Comparison of ENCODE assay signal across 10 cellular contexts in the genomic region with DNA sequence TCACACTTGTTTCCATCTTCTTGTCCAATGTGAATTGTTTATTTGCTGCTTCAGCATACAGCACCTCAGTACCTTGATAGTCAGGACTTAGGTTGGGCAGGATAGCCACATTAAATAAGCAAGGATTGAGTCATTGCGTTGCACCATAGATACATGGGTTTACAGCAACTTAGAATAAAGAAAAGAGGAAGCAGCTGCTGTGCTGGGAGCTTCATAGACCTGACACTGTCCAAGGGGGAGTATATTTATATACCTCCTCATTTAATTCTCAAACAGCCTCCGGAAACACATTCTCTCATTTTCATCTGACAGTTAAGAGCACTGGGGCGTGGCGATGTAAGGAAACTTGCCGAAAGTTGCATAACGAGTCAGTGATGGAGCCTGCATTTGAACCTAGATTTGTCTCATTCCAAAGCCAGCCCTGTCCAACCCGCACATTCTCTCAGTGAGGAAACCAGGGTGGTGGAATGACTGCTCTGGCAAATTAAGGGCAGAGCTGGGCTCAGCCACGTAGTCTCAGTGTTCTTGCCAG. TPM values are rescaled to one million over a fixed set of nuclear protein-coding genes. Genes with fewer than 3 reads are reported as not detected.
A peak's percentile ranks its signal among the peaks of the same experiment; 100 is the strongest.
DNase-seq lines count a peak whose midpoint lies in the region; ATAC-seq, FAIRE-seq and TF ChIP-seq lines count a peak whose summit lies in the region.
"Had no signal": no experiment of that assay in that cellular context is flagged by ENCODE, and none has a peak within 500 bp of the region (broad histone marks: within the 10 kb centered on the region; RNA-seq: fewer than 3 reads in every experiment).

No MANE protein-coding gene starts in this region.

- no peak for TF ChIP-seq EP300 in esophagus muscularis mucosa (IDR thresholded peaks at IDR 0.05)

- TF ChIP-seq CTCF in Loucy (conservative IDR thresholded peaks at IDR 0.05; ENCODE audit: low read length) = no peak
- TF ChIP-seq CTCF in Caco-2 (IDR thresholded peaks at IDR 0.05; ENCODE audit: insufficient read depth in 1 of 2, low read depth in 1 of 2, low read length in 1 of 2, severe bottlenecking in 1 of 2, unreplicated experiment in 1 of 2) = no peak
- TF ChIP-seq CTCF in esophagus muscularis mucosa (IDR thresholded peaks at IDR 0.05) = no peak

- CTCF ChIA-PET in Caco-2 (lab: Charles Lee) = no interaction called here

- H3K36me3 Mint-ChIP-seq in activated T-helper 1 cell treated with anti-CD3 and anti-CD28 coated beads, Interleukin-12 subunit alpha, Interleukin-12 subunit beta, Interleukin-2, Interleukin-4 antibody, amounts not matched to agents 30 ng/mL and 10 ng/mL and 1 ng/mL, durations not matched to agents 14 hours and 24 hours and 36 hours (ENCODE audit: low read depth) = peaks cover 6% of the 10 kb centered on the region
- no peaks in the 10 kb centered on the region for H3K36me3 Mint-ChIP-seq in natural killer cell treated with Interleukin-12 subunit alpha and Interleukin-12 subunit beta and Interleukin-15 and Interleukin-18, amount 100 ng/mL, for 72 hours
- no peaks in the 10 kb centered on the region for H3K36me3 Mint-ChIP-seq in Caco-2 (ENCODE audit: insufficient read depth, unreplicated experiment)

- peak; percentile 84 for ATAC-seq in GM21723 (IDR thresholded peaks at IDR 0.05; ENCODE audit: unreplicated experiment)
- ATAC-seq in natural killer cell treated with Interleukin-12 subunit alpha and Interleukin-12 subunit beta and Interleukin-15 and Interleukin-18, amount 100 ng/mL, for 72 hours = peak; percentile 89 to 91

- no TSS peak for BruUV-seq in Caco-2 (replicated peaks; lab: Mats Ljungman, UMichigan)

- intact Hi-C loops in activated T-helper 1 cell treated with anti-CD3 and anti-CD28 coated beads, Interleukin-12 subunit alpha, Interleukin-12 subunit beta, Interleukin-2, Interleukin-4 antibody, amounts not matched to agents 30 ng/mL and 10 ng/mL and 1 ng/mL, durations not matched to agents 14 hours and 24 hours and 36 hours (cut with micrococcal nuclease) = loop anchor here (1.0 to 2.0 kb wide), 8 partner anchors 22 to 1043 kb away; partner anchors contain the start of gene ZNF202
- intact Hi-C loops in Caco-2 (cut with micrococcal nuclease; ENCODE audit: unreplicated experiment) (no loop called here), esophagus muscularis mucosa (cut with DNase I) (no loop called here)

- H3K4me1 ChIP-seq in Loucy (ENCODE audit: insufficient read depth, low read length, poor library complexity, severe bottlenecking) = peaks cover 83% of the 10 kb centered on the region
- 0 out of 2 replicates have a peak, but pooled peaks cover under 1% of the 10 kb centered on the region for H3K4me1 ChIP-seq in Caco-2
- no peaks in the 10 kb centered on the region for H3K4me1 ChIP-seq in esophagus muscularis mucosa
- H3K4me1 ChIP-seq: SJSA1 had no signal

- FAIRE-seq in GM12892 (lab: Jason Lieb, UNC) = peak; percentile 100
- FAIRE-seq: islet of Langerhans had no signal

- H3K9me3 Mint-ChIP-seq in activated T-helper 1 cell treated with anti-CD3 and anti-CD28 coated beads, Interleukin-12 subunit alpha, Interleukin-12 subunit beta, Interleukin-2, Interleukin-4 antibody, amounts not matched to agents 30 ng/mL and 10 ng/mL and 1 ng/mL, durations not matched to agents 14 hours and 24 hours and 36 hours = no peaks in the 10 kb centered on the region
- no peaks in the 10 kb centered on the region for H3K9me3 Mint-ChIP-seq in natural killer cell treated with Interleukin-12 subunit alpha and Interleukin-12 subunit beta and Interleukin-15 and Interleukin-18, amount 100 ng/mL, for 72 hours
- no peaks in the 10 kb centered on the region for H3K9me3 Mint-ChIP-seq in Caco-2 (ENCODE audit: unreplicated experiment)

- DNase-seq in GM12892 (ENCODE audit: insufficient read length) = peak; percentile 47
- peak; percentile 16 for DNase-seq in activated T-helper 1 cell treated with anti-CD3 and anti-CD28 coated beads, Interleukin-12 subunit alpha, Interleukin-12 subunit beta, Interleukin-2, Interleukin-4 antibody, amounts not matched to agents 30 ng/mL and 10 ng/mL and 1 ng/mL, durations not matched to agents 14 hours and 24 hours and 36 hours (ENCODE audit: low spot score)
- DNase-seq in natural killer cell treated with Interleukin-12 subunit alpha and Interleukin-12 subunit beta and Interleukin-15 and Interleukin-18, amount 100 ng/mL, for 72 hours (ENCODE audit: low spot score) = no peak
- DNase-seq in Caco-2 = no peak
- DNase-seq in esophagus muscularis mucosa (ENCODE audit: extremely low spot score) = no peak
- DNase-seq in NCI-H1417 (lab: John Stamatoyannopoulos, UW) = no peak

- H3K9me3 ChIP-seq in Loucy (ENCODE audit: insufficient read depth, low read depth, low read length) (no peaks in the 10 kb centered on the region), Caco-2 (no peaks in the 10 kb centered on the region), esophagus muscularis mucosa (no peaks in the 10 kb centered on the region)
- H3K9me3 ChIP-seq: SJSA1 had no signal

- no peaks in the 10 kb centered on the region for H4K20me1 ChIP-seq in Loucy (ENCODE audit: insufficient read depth, low read length, poor library complexity, severe bottlenecking)

- no peak overlapping the region for H2AFZ ChIP-seq in Loucy (ENCODE audit: low read length)

- POLR2A ChIA-PET in Caco-2 (lab: Charles Lee) = no interaction called here

- no peak overlapping the region for H3K27ac ChIP-seq in esophagus muscularis mucosa (replicated peaks in 1 of 4)
- H3K27ac ChIP-seq: SJSA1 had no signal

- peak overlapping the region; percentile 92 for H3K4me2 ChIP-seq in Loucy (ENCODE audit: low read depth, low read length, poor library complexity, severe bottlenecking)

- H3K27me3 ChIP-seq in Loucy (ENCODE audit: insufficient read depth, low read length, poor library complexity, severe bottlenecking) (no peaks in the 10 kb centered on the region), Caco-2 (replicated peaks; ENCODE audit: control insufficient read depth, insufficient read depth, low read length) (no peaks in the 10 kb centered on the region), esophagus muscularis mucosa (no peaks in the 10 kb centered on the region)
- H3K27me3 ChIP-seq: SJSA1 had no signal

- peaks cover 25% of the 10 kb centered on the region; the same call in 1 of the 2 replicates for H3K36me3 ChIP-seq in Loucy (ENCODE audit: insufficient read depth, low read length)
- no peaks in the 10 kb centered on the region for H3K36me3 ChIP-seq in Caco-2 (ENCODE audit: control insufficient read depth, insufficient read depth, low read length)
- no peaks in the 10 kb centered on the region for H3K36me3 ChIP-seq in esophagus muscularis mucosa
- H3K36me3 ChIP-seq: SJSA1 had no signal

- peak overlapping the region; percentile 92 for H3K9ac ChIP-seq in Loucy (ENCODE audit: low read depth, low read length, poor library complexity, severe bottlenecking)

- WGBS in esophagus muscularis mucosa = 79% methylated on average over 8 of the region's 8 CpGs

- H3K9me2 ChIP-seq in Loucy (replicated peaks; ENCODE audit: low read depth, low read length) = no peaks in the 10 kb centered on the region

- H3K4me3 Mint-ChIP-seq in activated T-helper 1 cell treated with anti-CD3 and anti-CD28 coated beads, Interleukin-12 subunit alpha, Interleukin-12 subunit beta, Interleukin-2, Interleukin-4 antibody, amounts not matched to agents 30 ng/mL and 10 ng/mL and 1 ng/mL, durations not matched to agents 14 hours and 24 hours and 36 hours = peak overlapping the region; percentile 70
- H3K4me3 Mint-ChIP-seq in natural killer cell treated with Interleukin-12 subunit alpha and Interleukin-12 subunit beta and Interleukin-15 and Interleukin-18, amount 100 ng/mL, for 72 hours = peak overlapping the region; percentile 57
- no peak overlapping the region for H3K4me3 Mint-ChIP-seq in Caco-2 (ENCODE audit: unreplicated experiment)

- peaks cover 45% of the 10 kb centered on the region for H3K4me1 Mint-ChIP-seq in activated T-helper 1 cell treated with anti-CD3 and anti-CD28 coated beads, Interleukin-12 subunit alpha, Interleukin-12 subunit beta, Interleukin-2, Interleukin-4 antibody, amounts not matched to agents 30 ng/mL and 10 ng/mL and 1 ng/mL, durations not matched to agents 14 hours and 24 hours and 36 hours (ENCODE audit: low read depth)
- peaks cover 33 to 34% of the 10 kb centered on the region in 2 donors for H3K4me1 Mint-ChIP-seq in natural killer cell treated with Interleukin-12 subunit alpha and Interleukin-12 subunit beta and Interleukin-15 and Interleukin-18, amount 100 ng/mL, for 72 hours (ENCODE audit: low read depth in 2 of 2)
- H3K4me1 Mint-ChIP-seq in Caco-2 (ENCODE audit: low read depth, unreplicated experiment) = peaks cover 3% of the 10 kb centered on the region

- TF ChIP-seq POLR2A in GM12892 (IDR thresholded peaks at IDR 0.05; ENCODE audit: low read depth, low read length) = 0 out of 2 replicates have a peak, but pooled peaks have one; percentile 11
- TF ChIP-seq POLR2A in esophagus muscularis mucosa (IDR thresholded peaks at IDR 0.05; ENCODE audit: low read depth) = no peak

- peak overlapping the region; percentile 67 for H3K4me3 ChIP-seq in Loucy (ENCODE audit: low read length, poor library complexity, severe bottlenecking)
- no peak overlapping the region for H3K4me3 ChIP-seq in Caco-2 (ENCODE audit: low read depth, low read length)
- H3K4me3 ChIP-seq in esophagus muscularis mucosa = no peak overlapping the region
- H3K4me3 ChIP-seq: SJSA1 had no signal

- H3K79me2 ChIP-seq in Loucy (ENCODE audit: insufficient read depth, low read length) = peaks cover 78% of the 10 kb centered on the region

- peak overlapping the region; percentile 78 for H3K27ac Mint-ChIP-seq in activated T-helper 1 cell treated with anti-CD3 and anti-CD28 coated beads, Interleukin-12 subunit alpha, Interleukin-12 subunit beta, Interleukin-2, Interleukin-4 antibody, amounts not matched to agents 30 ng/mL and 10 ng/mL and 1 ng/mL, durations not matched to agents 14 hours and 24 hours and 36 hours
- peak overlapping the region; percentile 3 to 14 for H3K27ac Mint-ChIP-seq in natural killer cell treated with Interleukin-12 subunit alpha and Interleukin-12 subunit beta and Interleukin-15 and Interleukin-18, amount 100 ng/mL, for 72 hours
- no peak overlapping the region for H3K27ac Mint-ChIP-seq in Caco-2 (ENCODE audit: unreplicated experiment)

- H3K27me3 Mint-ChIP-seq in activated T-helper 1 cell treated with anti-CD3 and anti-CD28 coated beads, Interleukin-12 subunit alpha, Interleukin-12 subunit beta, Interleukin-2, Interleukin-4 antibody, amounts not matched to agents 30 ng/mL and 10 ng/mL and 1 ng/mL, durations not matched to agents 14 hours and 24 hours and 36 hours (ENCODE audit: insufficient read depth) = peaks cover 4% of the 10 kb centered on the region
- no peaks in the 10 kb centered on the region for H3K27me3 Mint-ChIP-seq in natural killer cell treated with Interleukin-12 subunit alpha and Interleukin-12 subunit beta and Interleukin-15 and Interleukin-18, amount 100 ng/mL, for 72 hours
- no peaks in the 10 kb centered on the region for H3K27me3 Mint-ChIP-seq in Caco-2 (ENCODE audit: insufficient read depth, unreplicated experiment)

- peaks cover 27% of the 10 kb centered on the region for H3F3A ChIP-seq in Loucy (ENCODE audit: low read depth)

RNA-seq across cellular contexts. Expression of gene UBASH3B, which starts 42.2 kb away (rescaled TPM):
- 6.4 TPM for polyA plus RNA-seq in GM12892 (2012; ENCODE audit: missing spikeins)
- 17.9 and 18.3 TPM in 2 replicates for total RNA-seq in activated T-helper 1 cell treated with anti-CD3 and anti-CD28 coated beads, Interleukin-12 subunit alpha, Interleukin-12 subunit beta, Interleukin-2, Interleukin-4 antibody, amounts not matched to agents 30 ng/mL and 10 ng/mL and 1 ng/mL, durations not matched to agents 14 hours and 24 hours and 36 hours
- 1 to 10 TPM; 3.4 to 3.5 TPM for total RNA-seq in natural killer cell treated with Interleukin-12 subunit alpha and Interleukin-12 subunit beta and Interleukin-15 and Interleukin-18, amount 100 ng/mL, for 72 hours
- 21.5 and 22.0 TPM in 2 replicates for total RNA-seq in Caco-2 (2022)
- 1 to 10 TPM in 3 of 4 donors, under 1 TPM in 1; 0.42 to 6.8 (median 1.7) TPM for total RNA-seq in esophagus muscularis mucosa

Comparison
In these comparisons a context has a peak if more than half of its experiments do, and no peak if none do; other contexts are left out.
1. DNase-seq: peak in GM12892 (single experiment) and activated T-helper 1 cell treated with anti-CD3 and anti-CD28 coated beads, Interleukin-12 subunit alpha, Interleukin-12 subunit beta, Interleukin-2, Interleukin-4 antibody, amounts not matched to agents 30 ng/mL and 10 ng/mL and 1 ng/mL, durations not matched to agents 14 hours and 24 hours and 36 hours (single experiment); none in natural killer cell treated with Interleukin-12 subunit alpha and Interleukin-12 subunit beta and Interleukin-15 and Interleukin-18, amount 100 ng/mL, for 72 hours (single experiment), Caco-2 (0 of 2), esophagus muscularis mucosa (single experiment) and NCI-H1417 (0 of 3).